Comparison of ENCODE assay signal across 8 cellular contexts in genomic region chr1:109490029-109490933, GRCh38. TPM values are rescaled to one million over a fixed set of nuclear protein-coding genes. Genes with fewer than 3 reads are reported as not detected.
DNase-seq lines count a peak whose midpoint lies in the region; ATAC-seq and TF ChIP-seq lines count a peak whose summit lies in the region.

No MANE protein-coding gene starts in this region.

- H3K27me3 Mint-ChIP-seq in brain, result peaks cover 6% of the 10 kb centered on the region

- peak; percentile 73 to 77 for TF ChIP-seq CTCF in brain (conservative IDR thresholded peaks at IDR 0.05)

- no peaks in the 10 kb centered on the region for H3K9me3 Mint-ChIP-seq in brain

- peak; percentile 77 for DNase-seq in activated gamma-delta T cell treated with Interleukin-2 at 50 U/mL for 16 hours
- no peak for DNase-seq in activated gamma-delta T cell (lab: John Stamatoyannopoulos, UW)
- DNase-seq in NCI-H1092 (lab: John Stamatoyannopoulos, UW), result peak; percentile 15
- DNase-seq in UCSD-AML1 (lab: John Stamatoyannopoulos, UW; ENCODE audit: unreplicated experiment), result peak; percentile 55
- DNase-seq in inferior parietal cortex (ENCODE audit: extremely low spot score), result peak; percentile 88
- peak; percentile 65 for DNase-seq in stimulated activated CD4-positive, alpha-beta T cell treated with anti-CD3 and anti-CD28 coated beads, Interleukin-2, amount 100 ng/mL, for 4 hours (ENCODE audit: low read depth)

- peak overlapping the region in 3 of 5 experiments; percentile 48 to 67 (median 66) for H3K27ac Mint-ChIP-seq in brain

- no peak for ATAC-seq in GM19455 (IDR thresholded peaks at IDR 0.05; ENCODE audit: unreplicated experiment)

- peaks cover 38% of the 10 kb centered on the region for H3K4me1 Mint-ChIP-seq in brain

- peak overlapping the region in 1 of 5 experiments; percentile 78 for H3K4me3 Mint-ChIP-seq in brain

- peaks cover 6% of the 10 kb centered on the region for H3K36me3 Mint-ChIP-seq in brain

RNA-seq across cellular contexts. Expression of gene CYB561D1, which starts 3.6 kb away (rescaled TPM):
- 7.5 TPM for polyA plus RNA-seq in brain (ENCODE audit: insufficient read depth, low read depth, low replicate concordance)

RNA-seq across cellular contexts. Expression of gene ATXN7L2, which starts 6.6 kb away (rescaled TPM):
- 9.2 TPM for polyA plus RNA-seq in brain (ENCODE audit: insufficient read depth, low read depth, low replicate concordance)

RNA-seq across cellular contexts. Expression of gene AMIGO1, which starts 19.2 kb away (rescaled TPM):
- polyA plus RNA-seq in brain (ENCODE audit: insufficient read depth, low read depth, low replicate concordance), result 19.2 TPM

RNA-seq across cellular contexts. Expression of gene SYPL2, which starts 23.9 kb away (rescaled TPM):
- polyA plus RNA-seq in brain (ENCODE audit: insufficient read depth, low read depth, low replicate concordance), result 0.22 TPM

RNA-seq across cellular contexts. Expression of gene GPR61, which starts 49.4 kb away (rescaled TPM):
- 1.6 TPM for polyA plus RNA-seq in brain (ENCODE audit: insufficient read depth, low read depth, low replicate concordance)
